ENCODE assay signal across 2 cellular contexts in the genomic region with DNA sequence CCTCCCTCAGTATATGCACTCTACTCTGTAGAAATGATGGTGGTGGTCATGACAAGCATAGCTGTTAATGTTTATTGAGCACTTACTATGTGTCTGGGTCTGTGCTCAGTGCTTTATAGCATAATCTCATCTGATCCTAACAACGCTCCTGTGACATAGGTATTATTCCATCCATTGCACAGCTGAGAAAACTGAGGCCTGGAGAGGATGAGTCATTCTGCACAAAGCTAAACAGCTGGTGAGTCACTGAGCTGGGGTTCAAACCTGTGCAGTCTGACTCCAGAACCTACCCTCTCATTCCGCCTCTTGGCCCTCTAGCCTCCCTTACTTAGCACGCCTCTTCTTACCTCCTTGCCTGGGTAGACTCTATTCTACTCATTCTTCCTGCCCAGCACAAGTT.
TF ChIP-seq lines count a peak whose summit lies in the region.

No MANE protein-coding gene starts in this region.

TF ChIP-seq in A549, 52 proteins besides CTCF, POLR2A, EP300 and RAD21:
- TF ChIP-seq TP53 (CRISPR knock-in tag; IDR thresholded peaks at IDR 0.05) (no peak), FOSL2 (IDR thresholded peaks at IDR 0.05) (no peak), FOSL2 (CRISPR knock-in tag; IDR thresholded peaks at IDR 0.05) (peak; percentile 50; the same call in 1 of the 2 replicates)

TF ChIP-seq in K562, 482 proteins besides CTCF, POLR2A, EP300 and RAD21:
- TF ChIP-seq RBM25 (IDR thresholded peaks at IDR 0.05; ENCODE audit: low read depth, low read length, severe bottlenecking): peak; percentile 48
- no peak for TF ChIP-seq NFE2 (IDR thresholded peaks at IDR 0.05; ENCODE audit: low read depth)
- TF ChIP-seq, protein P1, sequence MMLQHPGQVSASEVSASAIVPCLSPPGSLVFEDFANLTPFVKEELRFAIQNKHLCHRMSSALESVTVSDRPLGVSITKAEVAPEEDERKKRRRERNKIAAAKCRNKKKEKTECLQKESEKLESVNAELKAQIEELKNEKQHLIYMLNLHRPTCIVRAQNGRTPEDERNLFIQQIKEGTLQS (IDR thresholded peaks at IDR 0.05): peak; percentile 46; the same call in 1 of the 2 replicates
- TF ChIP-seq, protein P1 (CRISPR knock-in tag; conservative IDR thresholded peaks at IDR 0.05): no peak
- TF ChIP-seq, protein P2, sequence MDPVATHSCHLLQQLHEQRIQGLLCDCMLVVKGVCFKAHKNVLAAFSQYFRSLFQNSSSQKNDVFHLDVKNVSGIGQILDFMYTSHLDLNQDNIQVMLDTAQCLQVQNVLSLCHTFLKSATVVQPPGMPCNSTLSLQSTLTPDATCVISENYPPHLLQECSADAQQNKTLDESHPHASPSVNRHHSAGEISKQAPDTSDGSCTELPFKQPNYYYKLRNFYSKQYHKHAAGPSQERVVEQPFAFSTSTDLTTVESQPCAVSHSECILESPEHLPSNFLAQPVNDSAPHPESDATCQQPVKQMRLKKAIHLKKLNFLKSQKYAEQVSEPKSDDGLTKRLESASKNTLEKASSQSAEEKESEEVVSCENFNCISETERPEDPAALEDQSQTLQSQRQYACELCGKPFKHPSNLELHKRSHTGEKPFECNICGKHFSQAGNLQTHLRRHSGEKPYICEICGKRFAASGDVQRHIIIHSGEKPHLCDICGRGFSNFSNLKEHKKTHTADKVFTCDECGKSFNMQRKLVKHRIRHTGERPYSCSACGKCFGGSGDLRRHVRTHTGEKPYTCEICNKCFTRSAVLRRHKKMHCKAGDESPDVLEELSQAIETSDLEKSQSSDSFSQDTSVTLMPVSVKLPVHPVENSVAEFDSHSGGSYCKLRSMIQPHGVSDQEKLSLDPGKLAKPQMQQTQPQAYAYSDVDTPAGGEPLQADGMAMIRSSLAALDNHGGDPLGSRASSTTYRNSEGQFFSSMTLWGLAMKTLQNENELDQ (CRISPR knock-in tag; IDR thresholded peaks at IDR 0.05; ENCODE audit: borderline replicate concordance): no peak
- TF ChIP-seq STAT5B (CRISPR knock-in tag; IDR thresholded peaks at IDR 0.05): no peak
- 0 out of 2 replicates have a peak, but pooled peaks have one; percentile 22 for TF ChIP-seq JUND (IDR thresholded peaks at IDR 0.05; ENCODE audit: borderline replicate concordance, low read depth, low read length)
- TF ChIP-seq JUND (tag; IDR thresholded peaks at IDR 0.05; ENCODE audit: borderline replicate concordance, low read depth, low read length): peak; percentile 55; the same call in 2 of the 3 replicates
- peak; percentile 65 for TF ChIP-seq FOSL1 (tag; conservative IDR thresholded peaks at IDR 0.05)
- TF ChIP-seq JUNB (CRISPR knock-in tag; conservative IDR thresholded peaks at IDR 0.05): peak; percentile 67
- TF ChIP-seq POLR2AphosphoS5 (IDR thresholded peaks at IDR 0.05; ENCODE audit: control insufficient read depth, insufficient read depth, low read depth, low read length): no peak
TF ChIP-seq in K562: peak in this region for 5.
